In the genomic region with DNA sequence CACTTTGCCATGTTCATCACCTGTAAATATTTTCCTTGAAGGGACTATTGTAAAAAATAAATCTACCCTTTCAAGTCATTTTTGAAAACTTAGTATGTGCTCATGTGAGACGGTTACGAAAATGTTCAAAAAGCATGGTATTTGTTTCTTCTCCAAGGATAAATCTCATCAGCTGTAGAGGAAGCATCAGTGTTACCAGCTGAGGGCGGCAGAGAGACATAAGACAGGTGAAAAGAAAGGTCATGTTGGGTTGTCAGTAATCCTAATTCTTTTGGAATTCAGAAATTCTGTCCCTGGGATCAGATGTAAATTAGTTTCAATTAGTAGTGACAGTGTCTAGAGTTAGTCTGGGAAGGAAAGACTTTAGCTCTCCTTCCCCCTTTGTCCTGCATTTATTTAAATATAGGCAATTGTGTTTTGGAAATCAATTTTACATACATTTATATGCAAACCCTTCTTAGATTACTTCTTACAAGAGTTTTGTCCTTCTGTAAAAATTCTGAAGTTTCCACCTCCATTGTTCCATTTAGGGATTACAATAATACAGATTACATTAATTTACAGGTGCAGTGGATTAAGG, we compare ENCODE assay signal across 9 cellular contexts.
DNase-seq lines count a peak whose midpoint lies in the region; ATAC-seq and TF ChIP-seq lines count a peak whose summit lies in the region.
"Had no signal": no experiment of that assay in that cellular context is flagged by ENCODE, and none has a peak within 500 bp of the region (broad histone marks: within the 10 kb centered on the region; RNA-seq: fewer than 3 reads in every experiment).

No MANE protein-coding gene starts in this region.

- no peak overlapping the region for H3K27ac ChIP-seq in lower lobe of right lung
- H3K27ac ChIP-seq: epithelial cell of prostate had no signal

- TF ChIP-seq CTCF in GM12865 (IDR thresholded peaks at IDR 0.05; ENCODE audit: insufficient read depth, low read depth, low read length, missing control alignments) (no peak), astrocyte of the spinal cord (IDR thresholded peaks at IDR 0.05; ENCODE audit: low read depth, low read length) (peak; percentile 71), lower lobe of right lung (IDR thresholded peaks at IDR 0.05) (peak; percentile 42)

- in situ Hi-C loops in astrocyte of the spinal cord (cut with HindIII; ENCODE audit: low sequenced_read_pairs), result no loop called here

- H3K4me3 ChIP-seq in GM12865 (ENCODE audit: low read depth, low read length), result no peak overlapping the region
- H3K4me3 ChIP-seq in astrocyte of the spinal cord (ENCODE audit: low read depth, low read length), result no peak overlapping the region
- no peak overlapping the region for H3K4me3 ChIP-seq in lower lobe of right lung

- no peaks in the 10 kb centered on the region for H3K27me3 Mint-ChIP-seq in T-helper 17 cell

- intact Hi-C loops in lower lobe of right lung (cut with DNase I), result no loop called here

- no peaks in the 10 kb centered on the region for H3K36me3 ChIP-seq in lower lobe of right lung

- peaks cover 3% of the 10 kb centered on the region for H3K27me3 ChIP-seq in lower lobe of right lung (ENCODE audit: low read depth)

- H3K4me1 ChIP-seq in lower lobe of right lung, result no peaks in the 10 kb centered on the region

- H3K36me3 Mint-ChIP-seq in T-helper 17 cell (ENCODE audit: low read depth), result no peaks in the 10 kb centered on the region

- H3K27ac Mint-ChIP-seq in T-helper 17 cell, result no peak overlapping the region

- H3K4me3 Mint-ChIP-seq in T-helper 17 cell, result no peak overlapping the region

- DNase-seq in GM12865 (ENCODE audit: low read depth), result peak; percentile 0
- peak; percentile 21 for DNase-seq in NCI-H1694 (lab: John Stamatoyannopoulos, UW)
- peak; percentile 68 for DNase-seq in astrocyte of the spinal cord (ENCODE audit: low read depth, low spot score)
- DNase-seq in lower lobe of right lung, result no peak
- DNase-seq in stimulated activated CD4-positive, alpha-beta T cell treated with anti-CD3 and anti-CD28 coated beads, Interleukin-1b, Interleukin-23, amount 100 ng/mL, for 48 hours, result no peak
- DNase-seq in T-helper 17 cell, result no peak
- no peak for DNase-seq in activated CD8-positive, alpha-beta memory T cell treated with anti-CD3 and anti-CD28 coated beads for 24 hours

- H3K9me3 ChIP-seq in lower lobe of right lung (no peaks in the 10 kb centered on the region), T-helper 17 cell (ENCODE audit: control insufficient read depth, low read length, poor library complexity, severe bottlenecking) (no peaks in the 10 kb centered on the region)

- no peaks in the 10 kb centered on the region for H3K4me1 Mint-ChIP-seq in T-helper 17 cell

- ATAC-seq in lower lobe of right lung (no peak), HG03520 (IDR thresholded peaks at IDR 0.05; ENCODE audit: unreplicated experiment) (no peak), T-helper 17 cell (no peak)

Comparison
In these comparisons a context has a peak if more than half of its experiments do, and no peak if none do; other contexts are left out.
1. DNase-seq: peak in GM12865 (single experiment), NCI-H1694 (single experiment) and astrocyte of the spinal cord (single experiment); none in lower lobe of right lung (single experiment), stimulated activated CD4-positive, alpha-beta T cell treated with anti-CD3 and anti-CD28 coated beads, Interleukin-1b, Interleukin-23, amount 100 ng/mL, for 48 hours (single experiment), T-helper 17 cell (0 of 3) and activated CD8-positive, alpha-beta memory T cell treated with anti-CD3 and anti-CD28 coated beads for 24 hours (single experiment).